In genomic region chr4:7745486-7745885, GRCh38 we compare ENCODE assay signal across 19 cellular contexts.
"Had no signal": no experiment of that assay in that cellular context is flagged by ENCODE, and none has a peak within 500 bp of the region (broad histone marks: within the 10 kb centered on the region; RNA-seq: fewer than 3 reads in every experiment).

No MANE protein-coding gene starts in this region.

- ATAC-seq: SK-N-SH treated with all-trans-retinoic acid at 6 μM for 48 hours had no signal

- FAIRE-seq: RCC 7860 had no signal

- DNase-seq: KBM-7, NCI-H1092, NCI-H1105 treated with DMSO at 0.1 percent for 48 hours, NCI-H1417 treated with DMSO at 0.1 percent for 48 hours, NCI-H146, NCI-H1694 treated with DMSO at 0.1 percent for 48 hours, NCI-H1930, NCI-H2081, NCI-H2107, NCI-H226, NCI-H510A, NCI-H524 treated with DMSO at 0.1 percent for 48 hours, NCI-H69, NCI-H774, RPMI8226, SHP77, T-helper 1 cell had no signal
